34 cellular contexts compared by ENCODE assay signal in genomic region chr4:133903029-133903428, GRCh38.
"Had no signal": no experiment of that assay in that cellular context is flagged by ENCODE, and none has a peak within 500 bp of the region (broad histone marks: within the 10 kb centered on the region; RNA-seq: fewer than 3 reads in every experiment).

No MANE protein-coding gene starts in this region.

- H3K27me3 ChIP-seq: MG63 had no signal

- DNase-seq: Karpas-422, Kasumi-1, MG63, MM.1S, MV-4-11, NCI-H1048, NCI-H1092, NCI-H1092 treated with DMSO at 0.1 percent for 48 hours, NCI-H1105, NCI-H1105 treated with DMSO at 0.1 percent for 48 hours, NCI-H1417, NCI-H1417 treated with DMSO at 0.1 percent for 48 hours, NCI-H1436, NCI-H1436 treated with DMSO at 0.1 percent for 48 hours, NCI-H146, NCI-H1694, NCI-H1694 treated with DMSO at 0.1 percent for 48 hours, NCI-H187, NCI-H187 treated with DMSO at 0.1 percent for 48 hours, NCI-H1930, NCI-H2029, NCI-H2029 treated with DMSO at 0.1 percent for 48 hours, NCI-H2081, NCI-H2081 treated with DMSO at 0.1 percent for 48 hours, NCI-H2107, NCI-H2171, NCI-H2171 treated with DMSO at 0.1 percent for 48 hours, NCI-H2227 treated with DMSO at 0.1 percent for 48 hours, NCI-H226, NCI-H345, NCI-H446, NCI-H446 treated with DMSO at 0.1 percent for 48 hours, NCI-H510A had no signal

- H3K4me3 ChIP-seq: MG63 had no signal

- H3K27ac ChIP-seq: KMS-11 had no signal

- H3K9me3 ChIP-seq: MG63 had no signal

- H3K4me2 ChIP-seq: KMS-11 had no signal

- H3K36me3 ChIP-seq: MG63 had no signal

- H3K9ac ChIP-seq: KMS-11 had no signal
